ENCODE assay signal across 25 cellular contexts in the genomic region with DNA sequence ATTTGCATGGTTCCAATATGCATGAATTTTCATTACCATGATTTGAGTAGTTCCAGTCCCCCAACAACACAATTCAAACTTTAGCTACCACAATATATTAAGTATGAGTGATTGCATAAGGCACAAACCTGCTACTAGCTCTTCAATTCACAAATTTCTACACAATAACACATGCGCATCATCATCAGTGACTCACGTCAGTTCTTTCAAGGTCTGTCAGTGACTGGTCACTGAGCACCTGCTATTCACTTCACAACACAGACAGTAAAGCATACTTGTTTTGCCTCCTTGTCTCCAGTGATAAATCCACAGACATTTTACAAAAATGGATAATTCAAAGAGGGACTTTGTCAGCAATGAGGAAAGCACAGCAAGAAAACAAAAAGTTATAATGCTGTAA.
DNase-seq lines count a peak whose midpoint lies in the region; ATAC-seq and TF ChIP-seq lines count a peak whose summit lies in the region.
"Had no signal": no experiment of that assay in that cellular context is flagged by ENCODE, and none has a peak within 500 bp of the region (broad histone marks: within the 10 kb centered on the region; RNA-seq: fewer than 3 reads in every experiment).

No MANE protein-coding gene starts in this region.

- no peaks in the 10 kb centered on the region for H3K9me3 ChIP-seq in thyroid gland
- H3K9me3 ChIP-seq in esophagus squamous epithelium, result no peaks in the 10 kb centered on the region
- H3K9me3 ChIP-seq: sigmoid colon, stomach, transverse colon had no signal

- H3K4me1 ChIP-seq in thyroid gland, result peaks cover 16 to 31% of the 10 kb centered on the region in 2 donors
- H3K4me1 ChIP-seq in esophagus squamous epithelium, result peaks cover 0 to 51% (median 5%) of the 10 kb centered on the region in 3 donors

- no peak overlapping the region for H3K27ac ChIP-seq in RWPE1
- peak overlapping the region; percentile 29 to 65 (median 54) for H3K27ac ChIP-seq in thyroid gland
- no peak overlapping the region for H3K27ac ChIP-seq in esophagus squamous epithelium
- H3K27ac ChIP-seq: 22Rv1, lower lobe of right lung, sigmoid colon, stomach, transverse colon had no signal

- TF ChIP-seq POLR2A in thyroid gland (IDR thresholded peaks at IDR 0.05) (no peak), esophagus squamous epithelium (IDR thresholded peaks at IDR 0.05) (no peak)

- DNase-seq in DMS53 (lab: John Stamatoyannopoulos, UW) (peak; percentile 54), DMS53 treated with DMSO at 0.1 percent for 48 hours (lab: John Stamatoyannopoulos, UW; ENCODE audit: unreplicated experiment) (no peak), RWPE1 (ENCODE audit: low spot score) (peak; percentile 11), thyroid gland (peak in 1 of 2 donors; percentile 23), esophagus squamous epithelium (lab: John Stamatoyannopoulos, UW) (no peak), NCI-H1092 (lab: John Stamatoyannopoulos, UW) (no peak)
- no peak for DNase-seq in stimulated activated naive CD4-positive, alpha-beta T cell treated with Interleukin-2 at 50 U/mL for 16 hours (lab: John Stamatoyannopoulos, UW)
- DNase-seq: activated CD4-positive, alpha-beta memory T cell treated with anti-CD3 and anti-CD28 coated beads for 36 hours; activated CD8-positive, alpha-beta memory T cell treated with anti-CD3 and anti-CD28 coated beads, Interleukin-2, amount 50 U/mL, for 48 hours; CD4-positive, alpha-beta T cell; DMS153; Kasumi-1; lower lobe of right lung; NCI-H1694 treated with DMSO at 0.1 percent for 48 hours; posterior cingulate gyrus; Right ventricle myocardium superior; sigmoid colon; stimulated activated CD4-positive, alpha-beta T cell treated with anti-CD3 and anti-CD28 coated beads, Interleukin-15, amount 100 ng/mL, for 24 hours; stomach; SW 1271; transverse colon had no signal

- H3K27me3 ChIP-seq in thyroid gland (no peaks in the 10 kb centered on the region), esophagus squamous epithelium (no peaks in the 10 kb centered on the region)
- H3K27me3 ChIP-seq: sigmoid colon, stomach, transverse colon had no signal

- H3K36me3 ChIP-seq in thyroid gland (no peaks in the 10 kb centered on the region), esophagus squamous epithelium (no peaks in the 10 kb centered on the region)
- H3K36me3 ChIP-seq: lower lobe of right lung, sigmoid colon, stomach, transverse colon had no signal

- TF ChIP-seq CTCF in RWPE1 (conservative IDR thresholded peaks at IDR 0.05; ENCODE audit: low read depth) (no peak), thyroid gland (IDR thresholded peaks at IDR 0.05) (no peak), esophagus squamous epithelium (IDR thresholded peaks at IDR 0.05) (no peak)

- POLR2A ChIA-PET in RWPE1 (lab: Yijun Ruan, JAX; ENCODE audit: low non-redundant PET), result no interaction called here

- 71% methylated on average over 2 of the region's 2 CpGs for WGBS in thyroid gland, 2 donors
- 64 to 73% methylated on average over 2 of the region's 2 CpGs for WGBS in esophagus squamous epithelium, 2 donors

- CTCF ChIA-PET in RWPE1 (lab: Yijun Ruan, JAX), result interaction anchor here (0.5 kb wide), 1 partner anchor 10 kb away, joined by 3 read pairs; no protein-coding TSS in a partner anchor

- H3K4me3 ChIP-seq in thyroid gland (replicated peaks in 1 of 3) (no peak overlapping the region), esophagus squamous epithelium (no peak overlapping the region)
- H3K4me3 ChIP-seq: lower lobe of right lung, sigmoid colon, stomach, transverse colon had no signal

- intact Hi-C loops in thyroid gland (cut with DNase I), result no loop called here
- intact Hi-C loops in esophagus squamous epithelium (cut with DNase I), result no loop called here

- ATAC-seq in esophagus mucosa, result peak; percentile 81
- ATAC-seq: activated CD4-positive, CD25-positive, alpha-beta regulatory T cell treated with anti-CD3 and anti-CD28 coated beads, Interleukin-2, amount 50 U/mL, for 24 hours; activated T-helper 17 cell treated with anti-CD3 and anti-CD28 coated beads, Interleukin-2, amount 50 U/mL, for 72 hours; lower lobe of right lung had no signal

Comparison
In these comparisons a context has a peak if more than half of its experiments do, and no peak if none do; other contexts are left out.
1. DNase-seq: peak in DMS53 (single experiment) and RWPE1 (single experiment); none in DMS53 treated with DMSO at 0.1 percent for 48 hours (single experiment), stimulated activated naive CD4-positive, alpha-beta T cell treated with Interleukin-2 at 50 U/mL for 16 hours (single experiment), esophagus squamous epithelium (single experiment) and NCI-H1092 (single experiment).
2. H3K27ac ChIP-seq: peak in thyroid gland (3 of 3); none in RWPE1 (single experiment) and esophagus squamous epithelium (0 of 4).